1 cellular context compared by ENCODE assay signal in the genomic region with DNA sequence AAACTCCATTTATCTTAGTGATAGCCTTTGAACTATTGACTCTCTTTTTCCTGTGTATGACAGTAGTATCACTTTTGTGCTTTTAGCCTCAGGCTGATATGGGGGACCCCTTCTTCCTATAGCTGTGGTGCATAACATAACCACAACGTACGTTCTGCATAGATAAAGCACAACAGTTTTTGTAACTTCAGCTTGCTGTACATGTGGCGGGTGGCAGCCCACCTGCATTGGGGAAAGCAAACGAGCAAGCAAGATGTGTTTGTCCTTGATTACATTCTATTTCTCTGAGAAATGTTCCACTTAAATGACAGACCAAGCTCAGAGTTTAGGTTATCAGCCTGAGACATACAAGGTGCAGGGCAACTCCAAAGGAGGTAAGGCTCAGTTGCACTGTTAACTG.
TF ChIP-seq lines count a peak whose summit lies in the region.

No MANE protein-coding gene starts in this region.

TF ChIP-seq in K562, 482 proteins besides CTCF, POLR2A, EP300 and RAD21 (continued from another document and continues in another):
- TF ChIP-seq, protein P1, sequence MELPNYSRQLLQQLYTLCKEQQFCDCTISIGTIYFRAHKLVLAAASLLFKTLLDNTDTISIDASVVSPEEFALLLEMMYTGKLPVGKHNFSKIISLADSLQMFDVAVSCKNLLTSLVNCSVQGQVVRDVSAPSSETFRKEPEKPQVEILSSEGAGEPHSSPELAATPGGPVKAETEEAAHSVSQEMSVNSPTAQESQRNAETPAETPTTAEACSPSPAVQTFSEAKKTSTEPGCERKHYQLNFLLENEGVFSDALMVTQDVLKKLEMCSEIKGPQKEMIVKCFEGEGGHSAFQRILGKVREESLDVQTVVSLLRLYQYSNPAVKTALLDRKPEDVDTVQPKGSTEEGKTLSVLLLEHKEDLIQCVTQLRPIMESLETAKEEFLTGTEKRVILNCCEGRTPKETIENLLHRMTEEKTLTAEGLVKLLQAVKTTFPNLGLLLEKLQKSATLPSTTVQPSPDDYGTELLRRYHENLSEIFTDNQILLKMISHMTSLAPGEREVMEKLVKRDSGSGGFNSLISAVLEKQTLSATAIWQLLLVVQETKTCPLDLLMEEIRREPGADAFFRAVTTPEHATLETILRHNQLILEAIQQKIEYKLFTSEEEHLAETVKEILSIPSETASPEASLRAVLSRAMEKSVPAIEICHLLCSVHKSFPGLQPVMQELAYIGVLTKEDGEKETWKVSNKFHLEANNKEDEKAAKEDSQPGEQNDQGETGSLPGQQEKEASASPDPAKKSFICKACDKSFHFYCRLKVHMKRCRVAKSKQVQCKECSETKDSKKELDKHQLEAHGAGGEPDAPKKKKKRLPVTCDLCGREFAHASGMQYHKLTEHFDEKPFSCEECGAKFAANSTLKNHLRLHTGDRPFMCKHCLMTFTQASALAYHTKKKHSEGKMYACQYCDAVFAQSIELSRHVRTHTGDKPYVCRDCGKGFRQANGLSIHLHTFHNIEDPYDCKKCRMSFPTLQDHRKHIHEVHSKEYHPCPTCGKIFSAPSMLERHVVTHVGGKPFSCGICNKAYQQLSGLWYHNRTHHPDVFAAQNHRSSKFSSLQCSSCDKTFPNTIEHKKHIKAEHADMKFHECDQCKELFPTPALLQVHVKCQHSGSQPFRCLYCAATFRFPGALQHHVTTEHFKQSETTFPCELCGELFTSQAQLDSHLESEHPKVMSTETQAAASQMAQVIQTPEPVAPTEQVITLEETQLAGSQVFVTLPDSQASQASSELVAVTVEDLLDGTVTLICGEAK (IDR thresholded peaks at IDR 0.05): no peak
- TF ChIP-seq, protein P1 (CRISPR knock-in tag; IDR thresholded peaks at IDR 0.05): no peak
- TF ChIP-seq, protein P2, sequence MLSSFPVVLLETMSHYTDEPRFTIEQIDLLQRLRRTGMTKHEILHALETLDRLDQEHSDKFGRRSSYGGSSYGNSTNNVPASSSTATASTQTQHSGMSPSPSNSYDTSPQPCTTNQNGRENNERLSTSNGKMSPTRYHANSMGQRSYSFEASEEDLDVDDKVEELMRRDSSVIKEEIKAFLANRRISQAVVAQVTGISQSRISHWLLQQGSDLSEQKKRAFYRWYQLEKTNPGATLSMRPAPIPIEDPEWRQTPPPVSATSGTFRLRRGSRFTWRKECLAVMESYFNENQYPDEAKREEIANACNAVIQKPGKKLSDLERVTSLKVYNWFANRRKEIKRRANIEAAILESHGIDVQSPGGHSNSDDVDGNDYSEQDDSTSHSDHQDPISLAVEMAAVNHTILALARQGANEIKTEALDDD (IDR thresholded peaks at IDR 0.05): no peak
- peak; percentile 71; the same call in 1 of the 2 replicates for TF ChIP-seq SMARCC2 (IDR thresholded peaks at IDR 0.05; ENCODE audit: low read depth)
- TF ChIP-seq MEF2A (IDR thresholded peaks at IDR 0.05; ENCODE audit: control insufficient read depth, low read depth, low read length): no peak
- TF ChIP-seq ZNF583 (CRISPR knock-in tag; IDR thresholded peaks at IDR 0.05): no peak
- TF ChIP-seq HNRNPH1 (optimal IDR thresholded peaks at IDR 0.05; ENCODE audit: low read depth, low read length): no peak
- TF ChIP-seq, protein P3, sequence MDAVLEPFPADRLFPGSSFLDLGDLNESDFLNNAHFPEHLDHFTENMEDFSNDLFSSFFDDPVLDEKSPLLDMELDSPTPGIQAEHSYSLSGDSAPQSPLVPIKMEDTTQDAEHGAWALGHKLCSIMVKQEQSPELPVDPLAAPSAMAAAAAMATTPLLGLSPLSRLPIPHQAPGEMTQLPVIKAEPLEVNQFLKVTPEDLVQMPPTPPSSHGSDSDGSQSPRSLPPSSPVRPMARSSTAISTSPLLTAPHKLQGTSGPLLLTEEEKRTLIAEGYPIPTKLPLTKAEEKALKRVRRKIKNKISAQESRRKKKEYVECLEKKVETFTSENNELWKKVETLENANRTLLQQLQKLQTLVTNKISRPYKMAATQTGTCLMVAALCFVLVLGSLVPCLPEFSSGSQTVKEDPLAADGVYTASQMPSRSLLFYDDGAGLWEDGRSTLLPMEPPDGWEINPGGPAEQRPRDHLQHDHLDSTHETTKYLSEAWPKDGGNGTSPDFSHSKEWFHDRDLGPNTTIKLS (IDR thresholded peaks at IDR 0.05; ENCODE audit: borderline replicate concordance, low read depth): peak; percentile 50; the same call in 1 of the 2 replicates
- TF ChIP-seq FOXP1 (CRISPR knock-in tag; IDR thresholded peaks at IDR 0.05): no peak
- peak; percentile 56 for TF ChIP-seq MEIS2 (IDR thresholded peaks at IDR 0.05; ENCODE audit: partially characterized antibody)
- TF ChIP-seq ZFPM2 (CRISPR knock-in tag; IDR thresholded peaks at IDR 0.05): no peak
- 0 out of 2 replicates have a peak, but pooled peaks have one; percentile 25 for TF ChIP-seq MTA3 (IDR thresholded peaks at IDR 0.05; ENCODE audit: borderline replicate concordance)
- peak; percentile 16; the same call in 1 of the 2 replicates for TF ChIP-seq C11orf30 (IDR thresholded peaks at IDR 0.05; ENCODE audit: low read depth)
- TF ChIP-seq FOXA1 (IDR thresholded peaks at IDR 0.05; ENCODE audit: borderline replicate concordance): peak; percentile 59; the same call in 1 of the 2 replicates
- no peak for TF ChIP-seq KHSRP (IDR thresholded peaks at IDR 0.05)
- TF ChIP-seq PHF8 (IDR thresholded peaks at IDR 0.05; ENCODE audit: borderline replicate concordance, low read length): no peak
- TF ChIP-seq ZNF274 (IDR thresholded peaks at IDR 0.05; ENCODE audit: borderline replicate concordance, low read depth, low read length): peak; percentile 66
- peak; percentile 85 for TF ChIP-seq SOX6 (IDR thresholded peaks at IDR 0.05)
- no peak for TF ChIP-seq CBX2 (IDR thresholded peaks at IDR 0.05; ENCODE audit: insufficient read depth, low read length, poor library complexity, severe bottlenecking)
- TF ChIP-seq ZNF324 (CRISPR knock-in tag; IDR thresholded peaks at IDR 0.05): no peak
- TF ChIP-seq, protein P4, sequence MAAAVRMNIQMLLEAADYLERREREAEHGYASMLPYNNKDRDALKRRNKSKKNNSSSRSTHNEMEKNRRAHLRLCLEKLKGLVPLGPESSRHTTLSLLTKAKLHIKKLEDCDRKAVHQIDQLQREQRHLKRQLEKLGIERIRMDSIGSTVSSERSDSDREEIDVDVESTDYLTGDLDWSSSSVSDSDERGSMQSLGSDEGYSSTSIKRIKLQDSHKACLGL (CRISPR knock-in tag; IDR thresholded peaks at IDR 0.05; ENCODE audit: borderline replicate concordance, poor library complexity, severe bottlenecking): no peak
- TF ChIP-seq KAT7 (CRISPR knock-in tag; IDR thresholded peaks at IDR 0.05; ENCODE audit: borderline replicate concordance): no peak
- TF ChIP-seq BMI1 (IDR thresholded peaks at IDR 0.05; ENCODE audit: low read length): no peak
- TF ChIP-seq, protein P5, sequence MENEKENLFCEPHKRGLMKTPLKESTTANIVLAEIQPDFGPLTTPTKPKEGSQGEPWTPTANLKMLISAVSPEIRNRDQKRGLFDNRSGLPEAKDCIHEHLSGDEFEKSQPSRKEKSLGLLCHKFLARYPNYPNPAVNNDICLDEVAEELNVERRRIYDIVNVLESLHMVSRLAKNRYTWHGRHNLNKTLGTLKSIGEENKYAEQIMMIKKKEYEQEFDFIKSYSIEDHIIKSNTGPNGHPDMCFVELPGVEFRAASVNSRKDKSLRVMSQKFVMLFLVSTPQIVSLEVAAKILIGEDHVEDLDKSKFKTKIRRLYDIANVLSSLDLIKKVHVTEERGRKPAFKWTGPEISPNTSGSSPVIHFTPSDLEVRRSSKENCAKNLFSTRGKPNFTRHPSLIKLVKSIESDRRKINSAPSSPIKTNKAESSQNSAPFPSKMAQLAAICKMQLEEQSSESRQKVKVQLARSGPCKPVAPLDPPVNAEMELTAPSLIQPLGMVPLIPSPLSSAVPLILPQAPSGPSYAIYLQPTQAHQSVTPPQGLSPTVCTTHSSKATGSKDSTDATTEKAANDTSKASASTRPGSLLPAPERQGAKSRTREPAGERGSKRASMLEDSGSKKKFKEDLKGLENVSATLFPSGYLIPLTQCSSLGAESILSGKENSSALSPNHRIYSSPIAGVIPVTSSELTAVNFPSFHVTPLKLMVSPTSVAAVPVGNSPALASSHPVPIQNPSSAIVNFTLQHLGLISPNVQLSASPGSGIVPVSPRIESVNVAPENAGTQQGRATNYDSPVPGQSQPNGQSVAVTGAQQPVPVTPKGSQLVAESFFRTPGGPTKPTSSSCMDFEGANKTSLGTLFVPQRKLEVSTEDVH (IDR thresholded peaks at IDR 0.05; ENCODE audit: low read depth, partially characterized antibody): no peak
- TF ChIP-seq ZFX (CRISPR knock-in tag; IDR thresholded peaks at IDR 0.05): no peak
- TF ChIP-seq ZNF584 (CRISPR knock-in tag; IDR thresholded peaks at IDR 0.05; ENCODE audit: low read depth): no peak
- no peak for TF ChIP-seq HEY1 (CRISPR knock-in tag; IDR thresholded peaks at IDR 0.05; ENCODE audit: borderline replicate concordance)
- TF ChIP-seq, protein P6, sequence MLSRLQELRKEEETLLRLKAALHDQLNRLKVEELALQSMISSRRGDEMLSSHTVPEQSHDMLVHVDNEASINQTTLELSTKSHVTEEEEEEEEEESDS (CRISPR knock-in tag; IDR thresholded peaks at IDR 0.05): no peak
- peak; percentile 17; the same call in 1 of the 2 replicates for TF ChIP-seq ZNF316 (IDR thresholded peaks at IDR 0.05)
- TF ChIP-seq, protein P7, sequence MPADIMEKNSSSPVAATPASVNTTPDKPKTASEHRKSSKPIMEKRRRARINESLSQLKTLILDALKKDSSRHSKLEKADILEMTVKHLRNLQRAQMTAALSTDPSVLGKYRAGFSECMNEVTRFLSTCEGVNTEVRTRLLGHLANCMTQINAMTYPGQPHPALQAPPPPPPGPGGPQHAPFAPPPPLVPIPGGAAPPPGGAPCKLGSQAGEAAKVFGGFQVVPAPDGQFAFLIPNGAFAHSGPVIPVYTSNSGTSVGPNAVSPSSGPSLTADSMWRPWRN (IDR thresholded peaks at IDR 0.05; ENCODE audit: low read depth): 0 out of 2 replicates have a peak, but pooled peaks have one; percentile 26
- TF ChIP-seq WHSC1 (IDR thresholded peaks at IDR 0.05; ENCODE audit: low read length): no peak
- TF ChIP-seq, protein P8, sequence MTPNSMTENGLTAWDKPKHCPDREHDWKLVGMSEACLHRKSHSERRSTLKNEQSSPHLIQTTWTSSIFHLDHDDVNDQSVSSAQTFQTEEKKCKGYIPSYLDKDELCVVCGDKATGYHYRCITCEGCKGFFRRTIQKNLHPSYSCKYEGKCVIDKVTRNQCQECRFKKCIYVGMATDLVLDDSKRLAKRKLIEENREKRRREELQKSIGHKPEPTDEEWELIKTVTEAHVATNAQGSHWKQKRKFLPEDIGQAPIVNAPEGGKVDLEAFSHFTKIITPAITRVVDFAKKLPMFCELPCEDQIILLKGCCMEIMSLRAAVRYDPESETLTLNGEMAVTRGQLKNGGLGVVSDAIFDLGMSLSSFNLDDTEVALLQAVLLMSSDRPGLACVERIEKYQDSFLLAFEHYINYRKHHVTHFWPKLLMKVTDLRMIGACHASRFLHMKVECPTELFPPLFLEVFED (CRISPR knock-in tag; conservative IDR thresholded peaks at IDR 0.05): no peak
- no peak for TF ChIP-seq TEAD1 (CRISPR knock-in tag; IDR thresholded peaks at IDR 0.05)
- TF ChIP-seq POLR2H (tag; IDR thresholded peaks at IDR 0.05; ENCODE audit: low read depth): no peak
- TF ChIP-seq, protein P9, sequence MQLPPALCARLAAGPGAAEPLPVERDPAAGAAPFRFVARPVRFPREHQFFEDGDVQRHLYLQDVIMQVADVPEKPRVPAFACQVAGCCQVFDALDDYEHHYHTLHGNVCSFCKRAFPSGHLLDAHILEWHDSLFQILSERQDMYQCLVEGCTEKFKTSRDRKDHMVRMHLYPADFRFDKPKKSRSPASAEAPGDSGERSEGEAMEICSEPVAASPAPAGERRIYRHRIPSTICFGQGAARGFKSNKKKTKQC (CRISPR knock-in tag; IDR thresholded peaks at IDR 0.05): no peak
- TF ChIP-seq CREB1 (IDR thresholded peaks at IDR 0.05): peak; percentile 58; the same call in 1 of the 2 replicates
- no peak for TF ChIP-seq CREB1 (CRISPR knock-in tag; IDR thresholded peaks at IDR 0.05)
- no peak for TF ChIP-seq GABPB2 (CRISPR knock-in tag; conservative IDR thresholded peaks at IDR 0.05)
- TF ChIP-seq ETS2 (tag; IDR thresholded peaks at IDR 0.05; ENCODE audit: borderline replicate concordance, poor library complexity, severe bottlenecking): no peak
- TF ChIP-seq NFIC (IDR thresholded peaks at IDR 0.05): peak; percentile 86
- TF ChIP-seq RUNX1 (IDR thresholded peaks at IDR 0.05; ENCODE audit: low read depth): no peak
- TF ChIP-seq PHF20 (IDR thresholded peaks at IDR 0.05; ENCODE audit: partially characterized antibody): no peak
- 0 out of 2 replicates have a peak, but pooled peaks have one; percentile 49 for TF ChIP-seq HDAC2 (IDR thresholded peaks at IDR 0.05)
- no peak for TF ChIP-seq NFIX (CRISPR knock-in tag; IDR thresholded peaks at IDR 0.05; ENCODE audit: low read depth)
- TF ChIP-seq NR3C1 (CRISPR knock-in tag; IDR thresholded peaks at IDR 0.05): no peak
- TF ChIP-seq ESRRB (CRISPR knock-in tag; IDR thresholded peaks at IDR 0.05; ENCODE audit: borderline replicate concordance): no peak
